In the genomic region with DNA sequence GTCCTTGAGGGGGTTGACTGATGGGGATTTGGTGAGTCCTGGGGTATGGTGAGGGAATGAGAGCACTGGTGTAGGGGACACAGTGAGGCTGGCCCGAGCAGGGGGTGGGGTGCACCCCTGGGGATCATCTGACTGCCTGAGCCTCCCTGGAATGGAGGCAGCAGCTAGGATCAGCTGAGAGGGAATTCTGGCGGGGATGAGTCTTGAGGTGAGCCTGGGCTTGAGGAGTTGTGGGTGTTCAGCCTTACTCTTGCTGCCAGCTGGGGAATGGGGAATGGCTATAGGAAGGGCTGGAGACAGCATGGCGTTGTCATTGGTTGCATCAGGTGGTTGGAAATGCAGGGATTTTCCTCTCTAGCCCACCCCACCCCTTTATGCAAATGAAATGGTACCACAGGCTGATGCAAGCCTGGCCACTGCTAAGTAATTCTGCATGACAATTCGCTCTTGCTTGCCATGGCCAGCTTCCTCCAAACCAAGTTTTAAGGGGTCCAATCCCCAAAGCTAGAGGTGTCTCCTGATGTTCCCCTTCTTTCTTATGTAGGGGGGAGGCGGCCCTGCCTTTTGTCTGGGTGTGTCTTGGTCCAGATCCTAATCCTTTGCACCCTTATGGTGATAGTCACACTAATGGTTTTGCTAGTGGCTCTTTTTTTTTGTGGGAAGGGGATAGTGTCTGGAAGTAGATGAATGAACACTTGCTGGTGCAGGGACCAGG, we compare ENCODE assay signal across 8 cellular contexts. TPM values are rescaled to one million over a fixed set of nuclear protein-coding genes. Genes with fewer than 3 reads are reported as not detected.
DNase-seq lines count a peak whose midpoint lies in the region; ATAC-seq and TF ChIP-seq lines count a peak whose summit lies in the region.

No MANE protein-coding gene starts in this region.

- peak overlapping the region; percentile 85 for H3K4me3 Mint-ChIP-seq in WTC11
- peak overlapping the region; percentile 68 for H3K4me3 Mint-ChIP-seq in stimulated activated effector memory CD8-positive, alpha-beta T cell treated with anti-CD3 and anti-CD28 coated beads, Interleukin-12 subunit alpha, Interleukin-12 subunit beta, amount 100 ng/mL, for 72 hours

- no peaks in the 10 kb centered on the region for H3K27me3 ChIP-seq in HCT116 (ENCODE audit: insufficient read depth, low read length)
- no peaks in the 10 kb centered on the region for H3K27me3 ChIP-seq in gastroesophageal sphincter

- H3K27ac ChIP-seq in HCT116 (ENCODE audit: low read depth, low read length) (peak overlapping the region; percentile 4; the same call in 1 of the 2 replicates), gastroesophageal sphincter (peak overlapping the region in 3 of 4 donors; percentile 94 to 99 (median 97))

- H3K36me3 ChIP-seq in HCT116 (ENCODE audit: control insufficient read depth in 1 of 2, insufficient read depth in 2 of 2, low read length in 2 of 2), result peaks cover 51 to 77% of the 10 kb centered on the region in 2 experiments
- peaks cover 0 to 70% of the 10 kb centered on the region in 2 donors for H3K36me3 ChIP-seq in gastroesophageal sphincter

- TF ChIP-seq CTCF in HCT116 (IDR thresholded peaks at IDR 0.05 in 2 of 3, conservative IDR thresholded peaks at IDR 0.05 in 1 of 3; ENCODE audit: borderline replicate concordance in 1 of 3, insufficient read depth in 1 of 3, low read depth in 2 of 3, low read length in 2 of 3) (no peak), WTC11 (IDR thresholded peaks at IDR 0.05) (no peak), gastroesophageal sphincter (IDR thresholded peaks at IDR 0.05) (no peak)

- H3K27ac Mint-ChIP-seq in WTC11, result peak overlapping the region; percentile 99
- H3K27ac Mint-ChIP-seq in stimulated activated effector memory CD8-positive, alpha-beta T cell treated with anti-CD3 and anti-CD28 coated beads, Interleukin-12 subunit alpha, Interleukin-12 subunit beta, amount 100 ng/mL, for 72 hours, result peak overlapping the region; percentile 97

- H3K4me2 ChIP-seq in HCT116 (ENCODE audit: low read length), result no peak overlapping the region

- TF ChIP-seq EP300 in gastroesophageal sphincter (IDR thresholded peaks at IDR 0.05), result no peak

- H3K4me3 ChIP-seq in HCT116 (replicated peaks in 1 of 2; ENCODE audit: low read depth in 1 of 2, low read length in 2 of 2) (no peak overlapping the region), gastroesophageal sphincter (peak overlapping the region in 1 of 2 donors; percentile 77)

- H3K9me3 Mint-ChIP-seq in WTC11, result no peaks in the 10 kb centered on the region
- no peaks in the 10 kb centered on the region for H3K9me3 Mint-ChIP-seq in stimulated activated effector memory CD8-positive, alpha-beta T cell treated with anti-CD3 and anti-CD28 coated beads, Interleukin-12 subunit alpha, Interleukin-12 subunit beta, amount 100 ng/mL, for 72 hours

- DNase-seq in ELR (ENCODE audit: low read depth) (peak; percentile 88), HCT116 (ENCODE audit: low read depth, low spot score) (peak; percentile 73), WTC11 (ENCODE audit: low spot score) (peak; percentile 77), NCI-H146 treated with DMSO at 0.1 percent for 48 hours (lab: John Stamatoyannopoulos, UW; ENCODE audit: unreplicated experiment) (no peak), inferior parietal cortex (ENCODE audit: extremely low spot score) (no peak)
- peak in 1 of 2 donors; percentile 66 for DNase-seq in stimulated activated effector memory CD8-positive, alpha-beta T cell treated with anti-CD3 and anti-CD28 coated beads, Interleukin-12 subunit alpha, Interleukin-12 subunit beta, amount 100 ng/mL, for 72 hours (ENCODE audit: low spot score in 2 of 2)

- POLR2A ChIA-PET in HCT116 (lab: Charles Lee), result interaction anchor here (0.8 to 13.2 kb wide), 6 partner anchors 6 to 44 kb away, joined by 3 to 114 read pairs (median 4); a partner anchor contains a TSS
- POLR2A ChIA-PET in WTC11 (lab: Charles Lee), result interaction anchor here (0.5 to 3.6 kb wide), 14 partner anchors 9 to 651 kb away, joined by 3 to 32 read pairs (median 4); a partner anchor contains a TSS

- no peak overlapping the region for H2AFZ ChIP-seq in HCT116 (ENCODE audit: low read depth, low read length, poor library complexity, severe bottlenecking)

- H3K9me3 ChIP-seq in HCT116 (ENCODE audit: control insufficient read depth in 1 of 2, insufficient read depth in 1 of 2, low read depth in 1 of 2, low read length in 2 of 2) (no peaks in the 10 kb centered on the region), gastroesophageal sphincter (no peaks in the 10 kb centered on the region)

- ATAC-seq in HCT116 (peak; percentile 40), WTC11 (peak; percentile 47), gastroesophageal sphincter (no peak), GM19395 (IDR thresholded peaks at IDR 0.05; ENCODE audit: unreplicated experiment) (no peak)
- ATAC-seq in stimulated activated effector memory CD8-positive, alpha-beta T cell treated with anti-CD3 and anti-CD28 coated beads, Interleukin-12 subunit alpha, Interleukin-12 subunit beta, amount 100 ng/mL, for 72 hours, result peak; percentile 77

- RAD21 ChIA-PET in HCT116 (lab: Charles Lee; ENCODE audit: low non-redundant PET in 1 of 2, low total read pairs in 2 of 2, uncharacterized antibody in 2 of 2, unreplicated experiment in 2 of 2), result no interaction called here

- no peaks in the 10 kb centered on the region; the same call in 1 of the 2 replicates for H4K20me1 ChIP-seq in HCT116 (ENCODE audit: insufficient read depth)

- peaks cover 63% of the 10 kb centered on the region for H3K36me3 Mint-ChIP-seq in WTC11
- peaks cover 94% of the 10 kb centered on the region for H3K36me3 Mint-ChIP-seq in stimulated activated effector memory CD8-positive, alpha-beta T cell treated with anti-CD3 and anti-CD28 coated beads, Interleukin-12 subunit alpha, Interleukin-12 subunit beta, amount 100 ng/mL, for 72 hours

- CTCF ChIA-PET in HCT116 (lab: Charles Lee) (interaction anchor here (1.1 to 2.2 kb wide), 4 partner anchors 13 to 29 kb away, joined by 3 to 7 read pairs (median 3); no protein-coding TSS in a partner anchor), WTC11 (lab: Charles Lee) (interaction anchor here (0.6 to 3.5 kb wide), 13 partner anchors 8 to 98 kb away, joined by 3 to 29 read pairs (median 6); a partner anchor contains a TSS)

- intact Hi-C loops in HCT116 (cut with micrococcal nuclease), result no loop called here

- H3K79me2 ChIP-seq in HCT116 (ENCODE audit: insufficient read depth, low read length), result peaks cover 67% of the 10 kb centered on the region

- H3K27me3 Mint-ChIP-seq in WTC11 (ENCODE audit: low read depth), result no peaks in the 10 kb centered on the region

- no peak for TF ChIP-seq RAD21 in HCT116 (IDR thresholded peaks at IDR 0.05; ENCODE audit: low read depth)

- no TSS peak for BruUV-seq in HCT116 (replicated peaks; lab: Mats Ljungman, UMichigan)

- no peak overlapping the region for H3K9ac ChIP-seq in HCT116 (ENCODE audit: low read length)

- 76 to 83% methylated on average over 4 to 5 of the region's 5 CpGs for WGBS in gastroesophageal sphincter (ENCODE audit: low coverage in 1 of 2), 2 donors

- peaks cover 13% of the 10 kb centered on the region in 2 experiments for H3K4me1 ChIP-seq in HCT116 (ENCODE audit: control insufficient read depth in 1 of 2, insufficient read depth in 2 of 2, low read length in 2 of 2)
- H3K4me1 ChIP-seq in gastroesophageal sphincter, result peaks cover 16 to 84% (median 53%) of the 10 kb centered on the region in 3 donors

- H3K4me1 Mint-ChIP-seq in WTC11, result peaks cover 64% of the 10 kb centered on the region
- H3K4me1 Mint-ChIP-seq in stimulated activated effector memory CD8-positive, alpha-beta T cell treated with anti-CD3 and anti-CD28 coated beads, Interleukin-12 subunit alpha, Interleukin-12 subunit beta, amount 100 ng/mL, for 72 hours, result peaks cover 78% of the 10 kb centered on the region

- TF ChIP-seq POLR2A in HCT116 (IDR thresholded peaks at IDR 0.05; ENCODE audit: borderline replicate concordance, extremely low read depth, insufficient read depth, insufficient read length) (no peak), gastroesophageal sphincter (IDR thresholded peaks at IDR 0.05) (no peak)

- H3K9me2 ChIP-seq in HCT116 (ENCODE audit: insufficient read depth), result no peaks in the 10 kb centered on the region

TF ChIP-seq in HCT116, 20 proteins besides CTCF, POLR2A, EP300 and RAD21:
- TF ChIP-seq SP1 (IDR thresholded peaks at IDR 0.05; ENCODE audit: low read depth), result peak; percentile 49; the same call in 1 of the 2 replicates
- peak; percentile 55; the same call in 1 of the 2 replicates for TF ChIP-seq POLR2AphosphoS5 (IDR thresholded peaks at IDR 0.05; ENCODE audit: low read depth, low read length)
- TF ChIP-seq SRF (IDR thresholded peaks at IDR 0.05; ENCODE audit: low read depth), result no peak

TF ChIP-seq in WTC11, 78 proteins besides CTCF, POLR2A, EP300 and RAD21 (continues in another document):
- TF ChIP-seq, protein P1, sequence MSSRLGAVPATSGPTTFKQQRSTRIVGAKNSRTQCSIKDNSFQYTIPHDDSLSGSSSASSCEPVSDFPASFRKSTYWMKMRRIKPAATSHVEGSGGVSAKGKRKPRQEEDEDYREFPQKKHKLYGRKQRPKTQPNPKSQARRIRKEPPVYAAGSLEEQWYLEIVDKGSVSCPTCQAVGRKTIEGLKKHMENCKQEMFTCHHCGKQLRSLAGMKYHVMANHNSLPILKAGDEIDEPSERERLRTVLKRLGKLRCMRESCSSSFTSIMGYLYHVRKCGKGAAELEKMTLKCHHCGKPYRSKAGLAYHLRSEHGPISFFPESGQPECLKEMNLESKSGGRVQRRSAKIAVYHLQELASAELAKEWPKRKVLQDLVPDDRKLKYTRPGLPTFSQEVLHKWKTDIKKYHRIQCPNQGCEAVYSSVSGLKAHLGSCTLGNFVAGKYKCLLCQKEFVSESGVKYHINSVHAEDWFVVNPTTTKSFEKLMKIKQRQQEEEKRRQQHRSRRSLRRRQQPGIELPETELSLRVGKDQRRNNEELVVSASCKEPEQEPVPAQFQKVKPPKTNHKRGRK (CRISPR knock-in tag; IDR thresholded peaks at IDR 0.05; ENCODE audit: borderline replicate concordance), result no peak
- no peak for TF ChIP-seq ETV6 (CRISPR knock-in tag; IDR thresholded peaks at IDR 0.05)
- TF ChIP-seq NFATC4 (CRISPR knock-in tag; IDR thresholded peaks at IDR 0.05), result no peak
- TF ChIP-seq ATF1 (CRISPR knock-in tag; IDR thresholded peaks at IDR 0.05), result no peak
- no peak for TF ChIP-seq TCF7 (CRISPR knock-in tag; IDR thresholded peaks at IDR 0.05; ENCODE audit: low read depth)

RNA-seq across cellular contexts. Expression of a gene that starts 7.5 kb away (rescaled TPM):
- total RNA-seq in HCT116 (2021; ENCODE audit: unreplicated experiment), result 135 TPM
- 157 and 172 TPM in 2 replicates for polyA plus RNA-seq in HCT116 (2012)
- 130 to 149 TPM (median 131 TPM) in 3 replicates for total RNA-seq in WTC11 (2021)
- total RNA-seq in gastroesophageal sphincter, result 100 to 1,000 TPM; 166 to 289 (median 182) TPM

RNA-seq across cellular contexts. Expression of a gene that starts 18.1 kb away (rescaled TPM):
- total RNA-seq in HCT116 (2021; ENCODE audit: unreplicated experiment) (not detected), WTC11 (2021) (0.37 to 0.44 TPM in 2 of 3 replicates, not detected in the other), gastroesophageal sphincter (10 to 100 TPM; 40.6 to 75.5 (median 49.4) TPM)
- 0.14 TPM in 1 of 2 replicates, not detected in the other for polyA plus RNA-seq in HCT116 (2012)

RNA-seq across cellular contexts. Expression of a gene that starts 45.6 kb away (rescaled TPM):
- total RNA-seq in HCT116 (2021; ENCODE audit: unreplicated experiment) (136 TPM), WTC11 (2021) (162 to 167 TPM (median 165 TPM) in 3 replicates), gastroesophageal sphincter (10 to 100 TPM; 46.0 to 59.3 (median 55.0) TPM)
- polyA plus RNA-seq in HCT116 (2012), result 47.8 and 66.8 TPM in 2 replicates

RNA-seq across cellular contexts. Expression of a gene that starts 51.9 kb away (rescaled TPM):
- total RNA-seq in HCT116 (2021; ENCODE audit: unreplicated experiment) (26.8 TPM), WTC11 (2021) (19.3 to 24.5 TPM (median 20.1 TPM) in 3 replicates), gastroesophageal sphincter (10 to 100 TPM; 12.4 to 20.5 (median 16.8) TPM)
- 15.4 and 20.6 TPM in 2 replicates for polyA plus RNA-seq in HCT116 (2012)

Comparison
In these comparisons a context has a peak if more than half of its experiments do, and no peak if none do; other contexts are left out.
1. DNase-seq: peak in ELR (single experiment), HCT116 (single experiment) and WTC11 (single experiment); none in NCI-H146 treated with DMSO at 0.1 percent for 48 hours (single experiment) and inferior parietal cortex (single experiment).
2. ATAC-seq: peak in HCT116 (single experiment), WTC11 (single experiment) and stimulated activated effector memory CD8-positive, alpha-beta T cell treated with anti-CD3 and anti-CD28 coated beads, Interleukin-12 subunit alpha, Interleukin-12 subunit beta, amount 100 ng/mL, for 72 hours (single experiment); none in gastroesophageal sphincter (single experiment) and GM19395 (single experiment).
3. RNA of a gene that starts 18.1 kb away (total RNA-seq): 40.6 to 75.5 TPM in gastroesophageal sphincter; 0.37 to 0.44 TPM in WTC11 and not detected in HCT116 (single experiment); every median in the first group is over 10 times any median in the second.